28 cellular contexts compared by ENCODE assay signal in the genomic region with DNA sequence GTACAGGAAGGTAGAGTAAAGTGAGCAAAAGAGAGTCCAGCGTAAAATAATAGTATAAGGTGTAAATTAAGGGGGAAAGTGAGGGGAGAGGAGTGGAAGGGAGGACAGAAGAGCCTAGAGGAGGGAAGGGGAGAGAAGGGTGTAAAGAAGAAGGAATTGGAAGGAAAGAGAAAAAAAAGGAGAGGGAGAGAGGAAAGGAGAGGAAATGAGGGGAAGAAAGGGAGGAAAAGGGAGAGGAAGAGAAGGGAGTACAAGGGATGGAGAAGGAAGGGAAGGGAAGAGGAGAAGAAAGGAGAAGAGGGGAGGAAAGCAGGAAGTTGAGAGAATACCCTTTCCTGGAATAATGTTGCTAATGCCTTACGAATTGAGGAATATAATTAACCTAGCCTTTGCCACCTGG.
"Had no signal": no experiment of that assay in that cellular context is flagged by ENCODE, and none has a peak within 500 bp of the region (broad histone marks: within the 10 kb centered on the region; RNA-seq: fewer than 3 reads in every experiment).

No MANE protein-coding gene starts in this region.

- DNase-seq: hypothalamus; immature natural killer cell; left ventricle myocardium inferior; mesendoderm; naive B cell; natural killer cell; nephron progenitor cell; ovary; stimulated activated CD4-positive, alpha-beta T cell treated with anti-CD3 and anti-CD28 coated beads, Interleukin-12 subunit alpha, Interleukin-12 subunit beta, amount 100 ng/mL, for 4 hours; stimulated activated CD4-positive, alpha-beta T cell treated with anti-CD3 and anti-CD28 coated beads, Interleukin-15, amount 100 ng/mL, for 24 hours; stimulated activated CD4-positive, alpha-beta T cell treated with anti-CD3 and anti-CD28 coated beads, Interleukin-2, amount 100 ng/mL, for 24 hours; stimulated activated CD4-positive, alpha-beta T cell treated with anti-CD3 and anti-CD28 coated beads, Interleukin-4, amount 100 ng/mL, for 1 hour; stimulated activated naive CD4-positive, alpha-beta T cell; tibial artery; trophoblast cell; upper lobe of right lung had no signal

- H3K36me3 ChIP-seq: left ventricle myocardium inferior, ovary, right atrium auricular region, suprapubic skin, thoracic aorta, tibial artery, upper lobe of right lung had no signal

- H3K4me3 Mint-ChIP-seq: immature natural killer cell; mesothelial cell of epicardium; natural killer cell; nephron progenitor cell; stimulated activated effector memory CD8-positive, alpha-beta T cell treated with anti-CD3 and anti-CD28 coated beads, Interleukin-12 subunit alpha, Interleukin-12 subunit beta, amount 100 ng/mL, for 72 hours; stimulated activated naive CD8-positive, alpha-beta T cell treated with anti-CD3 and anti-CD28 coated beads, Interleukin-15, Interleukin-2, amounts not matched to agents 100 ng/mL and 50 ng/mL, for 24 hours had no signal

- H3K4me3 ChIP-seq: left ventricle myocardium inferior, lung, ovary, right atrium auricular region, skin epidermis, suprapubic skin, thoracic aorta, tibial artery, upper lobe of right lung had no signal

- ATAC-seq: natural killer cell; sciatic nerve; stimulated activated effector memory CD8-positive, alpha-beta T cell treated with anti-CD3 and anti-CD28 coated beads, Interleukin-12 subunit alpha, Interleukin-12 subunit beta, amount 100 ng/mL, for 72 hours; upper lobe of right lung had no signal

- FAIRE-seq: islet of Langerhans, urothelium cell line had no signal

- H3K27ac Mint-ChIP-seq: immature natural killer cell; mesothelial cell of epicardium; naive B cell; natural killer cell; nephron progenitor cell; progenitor cell of endocrine pancreas; stimulated activated effector memory CD8-positive, alpha-beta T cell treated with anti-CD3 and anti-CD28 coated beads, Interleukin-12 subunit alpha, Interleukin-12 subunit beta, amount 100 ng/mL, for 72 hours; stimulated activated naive CD8-positive, alpha-beta T cell treated with anti-CD3 and anti-CD28 coated beads, Interleukin-15, Interleukin-2, amounts not matched to agents 100 ng/mL and 50 ng/mL, for 24 hours had no signal

- H3K27ac ChIP-seq: left ventricle myocardium inferior, ovary, right atrium auricular region, skin epidermis, suprapubic skin, thoracic aorta, tibial artery, upper lobe of right lung had no signal

- H3K27me3 ChIP-seq: ovary, right atrium auricular region, tibial artery had no signal

- H3K9me3 ChIP-seq: thoracic aorta, tibial artery, upper lobe of right lung had no signal

- H3K36me3 Mint-ChIP-seq: immature natural killer cell; naive B cell; natural killer cell; stimulated activated effector memory CD8-positive, alpha-beta T cell treated with anti-CD3 and anti-CD28 coated beads, Interleukin-12 subunit alpha, Interleukin-12 subunit beta, amount 100 ng/mL, for 72 hours had no signal

- H3K9me3 Mint-ChIP-seq: immature natural killer cell; naive B cell; natural killer cell; stimulated activated effector memory CD8-positive, alpha-beta T cell treated with anti-CD3 and anti-CD28 coated beads, Interleukin-12 subunit alpha, Interleukin-12 subunit beta, amount 100 ng/mL, for 72 hours; stimulated activated naive CD8-positive, alpha-beta T cell treated with anti-CD3 and anti-CD28 coated beads, Interleukin-15, Interleukin-2, amounts not matched to agents 100 ng/mL and 50 ng/mL, for 24 hours had no signal
